In the genomic region with DNA sequence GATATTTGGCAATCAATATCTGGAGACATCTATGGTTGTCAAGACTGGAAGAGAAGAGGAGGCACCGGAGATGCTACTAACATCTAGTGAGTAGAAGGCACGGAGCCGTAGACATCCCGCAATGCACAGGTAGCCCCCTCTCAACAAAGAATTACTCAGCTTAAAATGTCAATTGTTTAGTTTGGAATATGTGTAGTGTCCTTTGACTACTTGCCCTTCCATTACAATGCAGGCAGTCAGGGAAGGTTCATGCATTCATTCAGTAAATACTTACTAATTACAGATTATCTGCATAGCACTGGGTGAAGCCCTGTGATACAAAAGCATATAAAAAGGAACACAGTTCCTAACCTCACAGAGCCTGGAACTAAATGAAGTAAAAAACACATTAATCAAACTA, we compare ENCODE assay signal across 1 cellular context.
TF ChIP-seq lines count a peak whose summit lies in the region.

No MANE protein-coding gene starts in this region.

TF ChIP-seq in WTC11, 78 proteins besides CTCF, POLR2A, EP300 and RAD21 (continued from another document):
- TF ChIP-seq, protein P1, sequence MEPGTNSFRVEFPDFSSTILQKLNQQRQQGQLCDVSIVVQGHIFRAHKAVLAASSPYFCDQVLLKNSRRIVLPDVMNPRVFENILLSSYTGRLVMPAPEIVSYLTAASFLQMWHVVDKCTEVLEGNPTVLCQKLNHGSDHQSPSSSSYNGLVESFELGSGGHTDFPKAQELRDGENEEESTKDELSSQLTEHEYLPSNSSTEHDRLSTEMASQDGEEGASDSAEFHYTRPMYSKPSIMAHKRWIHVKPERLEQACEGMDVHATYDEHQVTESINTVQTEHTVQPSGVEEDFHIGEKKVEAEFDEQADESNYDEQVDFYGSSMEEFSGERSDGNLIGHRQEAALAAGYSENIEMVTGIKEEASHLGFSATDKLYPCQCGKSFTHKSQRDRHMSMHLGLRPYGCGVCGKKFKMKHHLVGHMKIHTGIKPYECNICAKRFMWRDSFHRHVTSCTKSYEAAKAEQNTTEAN (CRISPR knock-in tag; IDR thresholded peaks at IDR 0.05): no peak
- TF ChIP-seq, protein P2, sequence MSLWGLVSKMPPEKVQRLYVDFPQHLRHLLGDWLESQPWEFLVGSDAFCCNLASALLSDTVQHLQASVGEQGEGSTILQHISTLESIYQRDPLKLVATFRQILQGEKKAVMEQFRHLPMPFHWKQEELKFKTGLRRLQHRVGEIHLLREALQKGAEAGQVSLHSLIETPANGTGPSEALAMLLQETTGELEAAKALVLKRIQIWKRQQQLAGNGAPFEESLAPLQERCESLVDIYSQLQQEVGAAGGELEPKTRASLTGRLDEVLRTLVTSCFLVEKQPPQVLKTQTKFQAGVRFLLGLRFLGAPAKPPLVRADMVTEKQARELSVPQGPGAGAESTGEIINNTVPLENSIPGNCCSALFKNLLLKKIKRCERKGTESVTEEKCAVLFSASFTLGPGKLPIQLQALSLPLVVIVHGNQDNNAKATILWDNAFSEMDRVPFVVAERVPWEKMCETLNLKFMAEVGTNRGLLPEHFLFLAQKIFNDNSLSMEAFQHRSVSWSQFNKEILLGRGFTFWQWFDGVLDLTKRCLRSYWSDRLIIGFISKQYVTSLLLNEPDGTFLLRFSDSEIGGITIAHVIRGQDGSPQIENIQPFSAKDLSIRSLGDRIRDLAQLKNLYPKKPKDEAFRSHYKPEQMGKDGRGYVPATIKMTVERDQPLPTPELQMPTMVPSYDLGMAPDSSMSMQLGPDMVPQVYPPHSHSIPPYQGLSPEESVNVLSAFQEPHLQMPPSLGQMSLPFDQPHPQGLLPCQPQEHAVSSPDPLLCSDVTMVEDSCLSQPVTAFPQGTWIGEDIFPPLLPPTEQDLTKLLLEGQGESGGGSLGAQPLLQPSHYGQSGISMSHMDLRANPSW (CRISPR knock-in tag; conservative IDR thresholded peaks at IDR 0.05; ENCODE audit: low read depth): no peak
